In the genomic region with DNA sequence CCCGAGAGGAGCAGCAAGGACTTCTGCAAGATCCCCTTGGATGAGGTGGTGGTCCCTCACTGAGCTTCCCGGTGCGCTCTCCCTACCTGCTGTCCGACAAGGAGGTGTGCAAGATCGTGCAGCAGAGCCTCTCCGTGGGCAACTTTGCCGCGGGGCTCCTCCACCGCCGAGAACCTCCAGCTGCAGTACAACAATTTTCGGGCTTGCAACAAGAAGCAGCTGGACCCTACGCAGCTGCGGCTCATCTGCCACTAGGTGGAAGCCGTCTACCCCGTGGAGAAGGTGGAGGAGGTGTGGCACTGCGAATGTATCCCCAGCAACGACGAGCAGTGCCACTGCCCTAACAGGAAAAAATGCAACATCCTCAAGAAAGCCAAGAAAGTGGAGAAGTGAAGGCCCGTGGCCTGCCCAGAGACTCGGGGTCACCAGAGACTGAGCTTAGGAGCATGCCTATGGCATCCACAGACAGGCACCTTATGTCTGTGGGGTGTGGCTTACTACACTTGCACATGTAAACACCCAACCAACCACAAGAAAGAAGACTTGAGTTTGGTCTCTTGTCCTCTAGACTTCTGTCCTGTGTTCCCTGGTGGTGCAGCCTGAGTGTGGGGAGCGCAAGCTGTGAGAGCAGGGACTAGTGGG, we compare ENCODE assay signal across 8 cellular contexts. TPM values are rescaled to one million over a fixed set of nuclear protein-coding genes. Genes with fewer than 3 reads are reported as not detected.
DNase-seq lines count a peak whose midpoint lies in the region; ATAC-seq, FAIRE-seq and TF ChIP-seq lines count a peak whose summit lies in the region.
"Not testable (repeated sequence)": the region's sequence is repeated elsewhere in the genome, so short reads cannot be mapped to it uniquely, and the experiment has no call there.

No MANE protein-coding gene starts in this region.

- H3K36me3 ChIP-seq in pancreas, upper lobe of right lung: not testable (repeated sequence)

- 82 to 87% methylated on average over 19 to 21 of the region's 21 CpGs for WGBS in pancreas, 2 donors

- POLR2A ChIA-PET in HEK293T (lab: Yijun Ruan, JAX) = not testable (repeated sequence)

- H3K27ac ChIP-seq in pancreas, upper lobe of right lung: not testable (repeated sequence)

- not testable (repeated sequence) for DNase-seq in GM12891 (ENCODE audit: insufficient read length, low spot score); epithelial cell of proximal tubule (ENCODE audit: low read depth)
- DNase-seq in HEK293T (ENCODE audit: extremely low spot score) = peak; percentile 13
- DNase-seq in Kasumi-1 (lab: John Stamatoyannopoulos, UW) = peak; percentile 58
- DNase-seq in SHP77 (lab: John Stamatoyannopoulos, UW) = peak; percentile 17 to 58
- DNase-seq in activated T-cell treated with anti-CD3 and anti-CD28 coated beads for 48 hours (ENCODE audit: low read depth) = peak; percentile 37
- peak in 5 of 6 donors; percentile 33 to 64 (median 53) for DNase-seq in pancreas
- peak; percentile 64 for DNase-seq in upper lobe of right lung

- peak; percentile 13 for TF ChIP-seq CTCF in epithelial cell of proximal tubule (conservative IDR thresholded peaks at IDR 0.05; ENCODE audit: low read depth, low read length)
- TF ChIP-seq CTCF in pancreas (IDR thresholded peaks at IDR 0.05); upper lobe of right lung (IDR thresholded peaks at IDR 0.05): not testable (repeated sequence)

- not testable (repeated sequence) for TF ChIP-seq POLR2A in GM12891 (IDR thresholded peaks at IDR 0.05; ENCODE audit: low read depth, low read length)

- FAIRE-seq in GM12891 (lab: Jason Lieb, UNC) = peak; percentile 31
- FAIRE-seq in pancreas (lab: Jason Lieb, UNC) = not testable (repeated sequence)

- intact Hi-C loops in pancreas (cut with DNase I); upper lobe of right lung (cut with DNase I): not testable (repeated sequence)

- not testable (repeated sequence) for H3K27me3 ChIP-seq in pancreas, upper lobe of right lung

- peak in 3 of 4 donors; percentile 60 to 70 (median 65) for ATAC-seq in pancreas
- ATAC-seq in upper lobe of right lung = peak; percentile 46

- not testable (repeated sequence) for H3K9me3 ChIP-seq in pancreas, upper lobe of right lung

- CTCF ChIA-PET in HEK293T (lab: Yijun Ruan, JAX) = not testable (repeated sequence)

- H3K4me1 ChIP-seq in pancreas, upper lobe of right lung: not testable (repeated sequence)

- H3K4me3 ChIP-seq in epithelial cell of proximal tubule (ENCODE audit: low read depth, low read length); pancreas; upper lobe of right lung: not testable (repeated sequence)

RNA-seq across cellular contexts. Expression of gene NUTM2B, which starts 17.9 kb away (rescaled TPM):
- polyA plus RNA-seq in GM12891 (2012; ENCODE audit: low read depth, missing spikeins) = 0.56 TPM
- 0.40 TPM in 1 of 2 replicates, not detected in the other for total RNA-seq in epithelial cell of proximal tubule
- total RNA-seq in pancreas = 1 to 10 TPM in 1 of 6 donors, under 1 TPM in 5; 0.51 to 1.3 (median 0.85) TPM
- 1 to 10 TPM; 1.3 to 4.6 TPM for polyA plus RNA-seq in pancreas
- total RNA-seq in upper lobe of right lung = 0.96 TPM
